Comparison of ENCODE assay signal across 28 cellular contexts in the genomic region with DNA sequence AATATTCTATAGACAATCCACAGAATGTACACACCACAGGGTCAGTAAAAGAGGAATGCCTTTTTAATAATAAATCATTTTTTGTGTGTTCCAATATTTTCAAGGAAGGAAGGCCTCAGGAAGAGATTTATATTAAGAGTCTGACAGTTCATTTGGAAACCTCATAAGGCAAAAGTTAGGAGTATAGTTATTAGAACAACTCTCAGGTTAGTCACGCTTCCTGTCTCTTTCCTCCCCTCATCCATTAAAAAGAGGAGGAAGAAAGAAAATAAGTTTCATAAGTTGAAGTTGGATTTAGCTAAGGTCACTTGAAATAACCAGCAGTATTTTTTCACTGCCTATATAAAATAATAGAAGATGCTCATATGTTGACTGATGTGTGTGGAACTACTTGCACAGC.
A peak's percentile ranks its signal among the peaks of the same experiment; 100 is the strongest.
DNase-seq lines count a peak whose midpoint lies in the region; ATAC-seq and FAIRE-seq lines count a peak whose summit lies in the region.
"Had no signal": no experiment of that assay in that cellular context is flagged by ENCODE, and none has a peak within 500 bp of the region (broad histone marks: within the 10 kb centered on the region; RNA-seq: fewer than 3 reads in every experiment).

No MANE protein-coding gene starts in this region.

- H3K27ac Mint-ChIP-seq in activated CD4-positive, alpha-beta T cell treated with anti-CD3 and anti-CD28 coated beads for 36 hours = no peak overlapping the region
- H3K27ac Mint-ChIP-seq: CD14-positive monocyte; CD4-positive, alpha-beta memory T cell; CD4-positive, CD25-positive, alpha-beta regulatory T cell; CD8-positive, alpha-beta memory T cell had no signal

- H3K36me3 Mint-ChIP-seq in activated CD4-positive, alpha-beta T cell treated with anti-CD3 and anti-CD28 coated beads for 36 hours (ENCODE audit: low read depth) = no peaks in the 10 kb centered on the region
- H3K36me3 Mint-ChIP-seq: CD14-positive monocyte; CD4-positive, alpha-beta memory T cell; CD4-positive, CD25-positive, alpha-beta regulatory T cell; CD8-positive, alpha-beta memory T cell had no signal

- H3K27me3 ChIP-seq in Karpas-422 (ENCODE audit: low read length) (no peaks in the 10 kb centered on the region), small intestine (ENCODE audit: control insufficient read depth in 2 of 2, insufficient read depth in 2 of 2, low read length in 2 of 2) (no peaks in the 10 kb centered on the region)
- H3K27me3 ChIP-seq: BE2C, BLaER1 had no signal

- H3K9me3 ChIP-seq in Karpas-422 (ENCODE audit: low read length) (peaks cover 21% of the 10 kb centered on the region), small intestine (ENCODE audit: control insufficient read depth, low read depth) (no peaks in the 10 kb centered on the region)
- H3K9me3 ChIP-seq: BE2C, BLaER1 had no signal

- 77 to 88% (median 78%) methylated on average over 1 of the region's 1 CpG for WGBS in small intestine, 3 donors

- H3K4me3 Mint-ChIP-seq in activated CD4-positive, alpha-beta T cell treated with anti-CD3 and anti-CD28 coated beads for 36 hours = no peak overlapping the region
- H3K4me3 Mint-ChIP-seq: CD14-positive monocyte; CD4-positive, alpha-beta memory T cell; CD4-positive, CD25-positive, alpha-beta regulatory T cell; CD8-positive, alpha-beta memory T cell had no signal

- no peak for FAIRE-seq in small intestine (lab: Jason Lieb, UNC)
- FAIRE-seq: A204.1, GM12878, GM12892, GM18507, GM19239 had no signal

- no peaks in the 10 kb centered on the region for H3K9me2 ChIP-seq in Karpas-422 (replicated peaks; ENCODE audit: insufficient read depth, low read length)

- no peak for ATAC-seq in activated CD4-positive, alpha-beta T cell treated with anti-CD3 and anti-CD28 coated beads for 36 hours
- no peak for ATAC-seq in HG02642 (IDR thresholded peaks at IDR 0.05; ENCODE audit: poor library complexity, unreplicated experiment)
- ATAC-seq: GM12878 had no signal

- no peak overlapping the region for H2AFZ ChIP-seq in Karpas-422 (ENCODE audit: low read length)

- POLR2A ChIA-PET in activated CD4-positive, alpha-beta T cell treated with anti-CD3 and anti-CD28 coated beads for 36 hours (lab: Charles Lee) = no interaction called here

- no peaks in the 10 kb centered on the region for H3K4me1 ChIP-seq in Karpas-422 (ENCODE audit: low read length)
- H3K4me1 ChIP-seq in small intestine (ENCODE audit: control insufficient read depth in 2 of 2, insufficient read depth in 1 of 2, low read depth in 1 of 2, low read length in 1 of 2) = no peaks in the 10 kb centered on the region
- H3K4me1 ChIP-seq: BE2C had no signal

- H3K27ac ChIP-seq in Karpas-422 (ENCODE audit: low read length) = no peak overlapping the region
- H3K27ac ChIP-seq in small intestine (ENCODE audit: low read depth in 1 of 2, low read length in 1 of 2) = no peak overlapping the region
- H3K27ac ChIP-seq: 22Rv1, BLaER1 had no signal

- H3K9ac ChIP-seq in Karpas-422 (ENCODE audit: low read length) = no peak overlapping the region
- H3K9ac ChIP-seq: BLaER1 had no signal

- H3K4me1 Mint-ChIP-seq in activated CD4-positive, alpha-beta T cell treated with anti-CD3 and anti-CD28 coated beads for 36 hours = no peaks in the 10 kb centered on the region
- H3K4me1 Mint-ChIP-seq: CD14-positive monocyte; CD4-positive, alpha-beta memory T cell; CD4-positive, CD25-positive, alpha-beta regulatory T cell; CD8-positive, alpha-beta memory T cell had no signal

- CTCF ChIA-PET in activated CD4-positive, alpha-beta T cell treated with anti-CD3 and anti-CD28 coated beads for 36 hours (lab: Charles Lee) = no interaction called here

- no peaks in the 10 kb centered on the region for H3K9me3 Mint-ChIP-seq in activated CD4-positive, alpha-beta T cell treated with anti-CD3 and anti-CD28 coated beads for 36 hours (ENCODE audit: low read depth)

- H3K4me3 ChIP-seq in Karpas-422 (ENCODE audit: low read length) = no peak overlapping the region
- no peak overlapping the region for H3K4me3 ChIP-seq in small intestine (ENCODE audit: low read depth in 1 of 2, low read length in 2 of 2)
- H3K4me3 ChIP-seq: BLaER1, GM12878 had no signal

- H3K79me2 ChIP-seq in Karpas-422 (ENCODE audit: low read length) = no peaks in the 10 kb centered on the region

- H3K4me2 ChIP-seq in Karpas-422 (ENCODE audit: low read depth, low read length, poor library complexity, severe bottlenecking) = no peak overlapping the region
- H3K4me2 ChIP-seq: BLaER1 had no signal

- H3K36me3 ChIP-seq in Karpas-422 (ENCODE audit: insufficient read depth, low read length) (no peaks in the 10 kb centered on the region), small intestine (ENCODE audit: control insufficient read depth in 2 of 2, insufficient read depth in 2 of 2, low read length in 2 of 2) (no peaks in the 10 kb centered on the region)
- H3K36me3 ChIP-seq: BE2C, BLaER1 had no signal

- H4K20me1 ChIP-seq in Karpas-422 (ENCODE audit: insufficient read depth, low read depth, low read length) = no peaks in the 10 kb centered on the region
- H4K20me1 ChIP-seq: BLaER1 had no signal

- peak; percentile 4 for DNase-seq in A172 (ENCODE audit: low spot score)
- DNase-seq in Karpas-422 = peak; percentile 2
- DNase-seq in glomerular endothelial cell (ENCODE audit: extremely low read depth, low read depth, low spot score) = peak; percentile 22
- no peak for DNase-seq in activated CD4-positive, alpha-beta T cell treated with anti-CD3 and anti-CD28 coated beads for 36 hours
- DNase-seq in small intestine = no peak
- DNase-seq: ACHN; BE2C; C1 segment of cervical spinal cord; CD4-positive, alpha-beta memory T cell; CD4-positive, CD25-positive, alpha-beta regulatory T cell; CD8-positive, alpha-beta memory T cell; COR-L47; DMS 273 treated with DMSO at 0.1 percent for 48 hours; DMS153; DMS53; DMS79; DND-41; EL; GDM1 had no signal

- intact Hi-C loops in activated CD4-positive, alpha-beta T cell treated with anti-CD3 and anti-CD28 coated beads for 36 hours (cut with DNase I, micrococcal nuclease) = no loop called here

- H3K27me3 Mint-ChIP-seq in activated CD4-positive, alpha-beta T cell treated with anti-CD3 and anti-CD28 coated beads for 36 hours = no peaks in the 10 kb centered on the region
- H3K27me3 Mint-ChIP-seq: CD4-positive, alpha-beta memory T cell; CD4-positive, CD25-positive, alpha-beta regulatory T cell; CD8-positive, alpha-beta memory T cell had no signal

Comparison
In these comparisons a context has a peak if more than half of its experiments do, and no peak if none do; other contexts are left out.
1. DNase-seq: peak in A172 (single experiment), Karpas-422 (single experiment) and glomerular endothelial cell (single experiment); none in activated CD4-positive, alpha-beta T cell treated with anti-CD3 and anti-CD28 coated beads for 36 hours (single experiment) and small intestine (single experiment).